Comparison of ENCODE assay signal across 24 cellular contexts in the genomic region with DNA sequence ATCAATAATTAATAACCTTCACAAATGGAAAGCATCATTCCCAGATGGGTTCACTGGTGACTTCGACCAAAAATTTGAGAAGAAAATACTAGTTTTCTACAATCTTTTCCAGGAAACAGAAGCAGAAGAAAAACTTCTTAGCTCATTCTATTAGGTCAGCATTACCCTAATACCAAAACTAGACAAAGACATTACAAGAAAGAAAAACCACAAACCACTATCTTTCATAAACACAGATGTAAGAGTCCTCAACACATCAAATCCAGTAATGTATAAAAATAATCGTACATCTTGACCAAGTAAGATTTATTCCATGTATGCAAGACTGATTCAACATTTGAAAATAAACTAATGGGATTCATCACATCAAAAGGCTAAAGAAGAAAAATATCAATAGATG.
A peak's percentile ranks its signal among the peaks of the same experiment; 100 is the strongest.
DNase-seq lines count a peak whose midpoint lies in the region; ATAC-seq and TF ChIP-seq lines count a peak whose summit lies in the region.
"Had no signal": no experiment of that assay in that cellular context is flagged by ENCODE, and none has a peak within 500 bp of the region (broad histone marks: within the 10 kb centered on the region; RNA-seq: fewer than 3 reads in every experiment).

No MANE protein-coding gene starts in this region.

- H3K4me1 ChIP-seq in transverse colon, result no peaks in the 10 kb centered on the region
- H3K4me1 ChIP-seq: psoas muscle had no signal

- H3K4me3 Mint-ChIP-seq in activated T-cell treated with anti-CD3 and anti-CD28 coated beads, Interleukin-2, amount 50 U/mL, for 72 hours, result peak overlapping the region; percentile 29 to 73
- peak overlapping the region; percentile 53 for H3K4me3 Mint-ChIP-seq in activated T-helper 17 cell treated with anti-CD3 and anti-CD28 coated beads, Interleukin-2, amount 50 U/mL, for 72 hours
- no peak overlapping the region for H3K4me3 Mint-ChIP-seq in stimulated activated memory B cell treated with anti-CD40 and anti-IgM and Interleukin-4, amounts not matched to agents 10 μg/mL and 1 μg/mL and 100 μg/mL, for 72 hours
- H3K4me3 Mint-ChIP-seq: activated T-cell treated with anti-CD3 and anti-CD28 coated beads, Interleukin-2, amount 50 U/mL, for 4 hours; memory B cell; type B pancreatic cell had no signal

- no peak for TF ChIP-seq CTCF in transverse colon (IDR thresholded peaks at IDR 0.05)

- 63 to 72% methylated on average over 2 of the region's 2 CpGs for WGBS in transverse colon (ENCODE audit: low coverage in 1 of 2), 2 donors

- H3K36me3 ChIP-seq in transverse colon, result no peaks in the 10 kb centered on the region
- H3K36me3 ChIP-seq: spleen had no signal

- TF ChIP-seq EP300 in transverse colon (IDR thresholded peaks at IDR 0.05; ENCODE audit: low read depth), result no peak

- ATAC-seq in activated T-cell treated with anti-CD3 and anti-CD28 coated beads, Interleukin-2, amount 50 U/mL, for 72 hours (replicated peaks in 1 of 2), result peak; percentile 54 to 64
- peak; percentile 75 for ATAC-seq in HG02870 (IDR thresholded peaks at IDR 0.05; ENCODE audit: unreplicated experiment)
- ATAC-seq in activated T-helper 17 cell treated with anti-CD3 and anti-CD28 coated beads, Interleukin-2, amount 50 U/mL, for 72 hours (replicated peaks), result peak; percentile 78
- ATAC-seq in stimulated activated memory B cell treated with anti-CD40 and anti-IgM and Interleukin-4, amounts not matched to agents 10 μg/mL and 1 μg/mL and 100 μg/mL, for 72 hours, result peak; percentile 70
- ATAC-seq: A549, PC-3, psoas muscle had no signal

- no peak for DNase-seq in activated T-cell treated with anti-CD3 and anti-CD28 coated beads, Interleukin-2, amount 50 U/mL, for 72 hours
- no peak for DNase-seq in activated T-cell treated with anti-CD3 and anti-CD28 coated beads for 4 hours
- DNase-seq in AG08395 (ENCODE audit: low spot score), result no peak
- DNase-seq in HCEC 1CT, result no peak
- DNase-seq in transverse colon, result no peak
- DNase-seq: activated CD4-positive, alpha-beta T cell treated with anti-CD3 and anti-CD28 coated beads, Interleukin-2, amount 50 U/mL, for 1 hour; activated T-cell treated with anti-CD3 and anti-CD28 coated beads, Interleukin-2, amount 50 U/mL, for 4 hours; caudate nucleus; effector CD4-positive, alpha-beta T cell; kidney glomerular epithelial cell; NCI-H1048; NCI-H2081 treated with DMSO at 0.1 percent for 48 hours; NCI-H524 treated with DMSO at 0.1 percent for 48 hours; PC-3; psoas muscle; spleen had no signal

- peaks cover 0 to 10% of the 10 kb centered on the region in 2 donors for H3K36me3 Mint-ChIP-seq in activated T-cell treated with anti-CD3 and anti-CD28 coated beads, Interleukin-2, amount 50 U/mL, for 72 hours (ENCODE audit: insufficient read depth in 2 of 2)
- H3K36me3 Mint-ChIP-seq in activated T-helper 17 cell treated with anti-CD3 and anti-CD28 coated beads, Interleukin-2, amount 50 U/mL, for 72 hours (ENCODE audit: low read depth), result no peaks in the 10 kb centered on the region
- no peaks in the 10 kb centered on the region for H3K36me3 Mint-ChIP-seq in stimulated activated memory B cell treated with anti-CD40 and anti-IgM and Interleukin-4, amounts not matched to agents 10 μg/mL and 1 μg/mL and 100 μg/mL, for 72 hours
- H3K36me3 Mint-ChIP-seq: type B pancreatic cell had no signal

- H3K9me3 ChIP-seq in transverse colon, result no peaks in the 10 kb centered on the region
- H3K9me3 ChIP-seq: A549, psoas muscle, spleen had no signal

- no peaks in the 10 kb centered on the region for H3K27me3 Mint-ChIP-seq in activated T-cell treated with anti-CD3 and anti-CD28 coated beads, Interleukin-2, amount 50 U/mL, for 72 hours (ENCODE audit: low read depth)
- H3K27me3 Mint-ChIP-seq in activated T-helper 17 cell treated with anti-CD3 and anti-CD28 coated beads, Interleukin-2, amount 50 U/mL, for 72 hours, result no peaks in the 10 kb centered on the region
- H3K27me3 Mint-ChIP-seq in stimulated activated memory B cell treated with anti-CD40 and anti-IgM and Interleukin-4, amounts not matched to agents 10 μg/mL and 1 μg/mL and 100 μg/mL, for 72 hours, result no peaks in the 10 kb centered on the region
- H3K27me3 Mint-ChIP-seq: memory B cell, type B pancreatic cell had no signal

- H3K27ac ChIP-seq in transverse colon, result no peak overlapping the region
- H3K27ac ChIP-seq: A549, C4-2B, psoas muscle, SK-N-MC, spleen had no signal

- intact Hi-C loops in transverse colon (cut with DNase I; ENCODE audit: low total_unique reads), result no loop called here

- no peaks in the 10 kb centered on the region for H3K27me3 ChIP-seq in transverse colon
- H3K27me3 ChIP-seq: spleen had no signal

- no peak overlapping the region for H3K4me3 ChIP-seq in transverse colon
- H3K4me3 ChIP-seq: A549, psoas muscle, SK-N-MC, spleen had no signal

- no peak for TF ChIP-seq POLR2A in transverse colon (IDR thresholded peaks at IDR 0.05)

- H3K4me1 Mint-ChIP-seq in activated T-cell treated with anti-CD3 and anti-CD28 coated beads, Interleukin-2, amount 50 U/mL, for 72 hours (ENCODE audit: low read depth), result peaks cover 57% of the 10 kb centered on the region
- H3K4me1 Mint-ChIP-seq in activated T-helper 17 cell treated with anti-CD3 and anti-CD28 coated beads, Interleukin-2, amount 50 U/mL, for 72 hours, result peaks cover 20% of the 10 kb centered on the region
- H3K4me1 Mint-ChIP-seq in stimulated activated memory B cell treated with anti-CD40 and anti-IgM and Interleukin-4, amounts not matched to agents 10 μg/mL and 1 μg/mL and 100 μg/mL, for 72 hours, result peaks cover 21% of the 10 kb centered on the region

- no peaks in the 10 kb centered on the region for H3K9me3 Mint-ChIP-seq in activated T-cell treated with anti-CD3 and anti-CD28 coated beads, Interleukin-2, amount 50 U/mL, for 72 hours
- no peaks in the 10 kb centered on the region for H3K9me3 Mint-ChIP-seq in activated T-helper 17 cell treated with anti-CD3 and anti-CD28 coated beads, Interleukin-2, amount 50 U/mL, for 72 hours
- H3K9me3 Mint-ChIP-seq in stimulated activated memory B cell treated with anti-CD40 and anti-IgM and Interleukin-4, amounts not matched to agents 10 μg/mL and 1 μg/mL and 100 μg/mL, for 72 hours, result no peaks in the 10 kb centered on the region
- H3K9me3 Mint-ChIP-seq: activated T-cell treated with anti-CD3 and anti-CD28 coated beads, Interleukin-2, amount 50 U/mL, for 4 hours; memory B cell; type B pancreatic cell had no signal

- H3K27ac Mint-ChIP-seq in activated T-cell treated with anti-CD3 and anti-CD28 coated beads, Interleukin-2, amount 50 U/mL, for 72 hours, result peak overlapping the region; percentile 59
- H3K27ac Mint-ChIP-seq in activated T-helper 17 cell treated with anti-CD3 and anti-CD28 coated beads, Interleukin-2, amount 50 U/mL, for 72 hours, result peak overlapping the region; percentile 71
- H3K27ac Mint-ChIP-seq in stimulated activated memory B cell treated with anti-CD40 and anti-IgM and Interleukin-4, amounts not matched to agents 10 μg/mL and 1 μg/mL and 100 μg/mL, for 72 hours, result peak overlapping the region; percentile 5
- H3K27ac Mint-ChIP-seq: memory B cell, type B pancreatic cell had no signal

- in situ Hi-C loops in transverse colon (cut with MboI; ENCODE audit: low pct_ligation_motif_present in 1 of 4, low pct_unique_long_range_greater_than_20kb in 1 of 4, low sequenced_read_pairs in 3 of 4), result no loop called here

Comparison
In these comparisons a context has a peak if more than half of its experiments do, and no peak if none do; other contexts are left out.
1. H3K27ac Mint-ChIP-seq: peak in every context shown above with its lines; median percentile 71 in activated T-helper 17 cell treated with anti-CD3 and anti-CD28 coated beads, Interleukin-2, amount 50 U/mL, for 72 hours; 59 in activated T-cell treated with anti-CD3 and anti-CD28 coated beads, Interleukin-2, amount 50 U/mL, for 72 hours; 5 in stimulated activated memory B cell treated with anti-CD40 and anti-IgM and Interleukin-4, amounts not matched to agents 10 μg/mL and 1 μg/mL and 100 μg/mL, for 72 hours.